26 cellular contexts compared by ENCODE assay signal in the genomic region with DNA sequence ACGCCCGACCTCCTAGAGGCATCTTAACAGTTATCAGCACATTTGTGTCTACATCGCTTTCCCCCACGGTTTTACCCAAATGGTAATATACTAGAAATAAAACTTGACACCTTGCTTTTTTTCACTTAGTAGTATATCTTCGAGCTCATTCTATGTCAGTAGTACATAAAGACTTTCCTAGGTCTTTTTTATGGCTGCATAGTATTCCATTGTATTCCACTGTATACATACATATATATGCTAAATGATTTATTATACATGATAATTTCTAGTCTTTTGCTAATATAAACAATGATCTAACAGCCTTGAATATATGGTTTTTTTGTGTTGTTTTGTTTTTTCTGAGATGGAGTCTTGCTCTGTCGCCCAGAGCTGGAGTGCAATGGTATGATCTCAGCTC. TPM values are rescaled to one million over a fixed set of nuclear protein-coding genes. Genes with fewer than 3 reads are reported as not detected.
DNase-seq lines count a peak whose midpoint lies in the region; ATAC-seq, FAIRE-seq and TF ChIP-seq lines count a peak whose summit lies in the region.
"Had no signal": no experiment of that assay in that cellular context is flagged by ENCODE, and none has a peak within 500 bp of the region (broad histone marks: within the 10 kb centered on the region; RNA-seq: fewer than 3 reads in every experiment).

No MANE protein-coding gene starts in this region.

- H3K9me3 Mint-ChIP-seq in activated naive CD8-positive, alpha-beta T cell treated with anti-CD3 and anti-CD28 coated beads for 36 hours, result no peaks in the 10 kb centered on the region
- H3K9me3 Mint-ChIP-seq: CD4-positive, alpha-beta T cell; CD8-positive, alpha-beta memory T cell had no signal

- POLR2A ChIA-PET in HEK293 (lab: Yijun Ruan, JAX) (no interaction called here), K562 (lab: Yijun Ruan, JAX) (no interaction called here)

- no peak overlapping the region for H3K4me2 ChIP-seq in K562 (ENCODE audit: insufficient read depth, low read length)
- H3K4me2 ChIP-seq: A549; BLaER1 treated with 17β-estradiol and CSF1 and Interleukin-3, amounts not matched to agents 10 nM and 100 nM had no signal

- no peak overlapping the region for H3K4me3 Mint-ChIP-seq in activated naive CD8-positive, alpha-beta T cell treated with anti-CD3 and anti-CD28 coated beads for 36 hours
- H3K4me3 Mint-ChIP-seq: CD14-positive monocyte; CD4-positive, alpha-beta T cell; CD8-positive, alpha-beta memory T cell had no signal

- H3K36me3 Mint-ChIP-seq in activated naive CD8-positive, alpha-beta T cell treated with anti-CD3 and anti-CD28 coated beads for 36 hours, result peaks cover 14% of the 10 kb centered on the region
- H3K36me3 Mint-ChIP-seq: CD14-positive monocyte had no signal

- H3K4me1 ChIP-seq in HEK293 (ENCODE audit: control insufficient read depth, insufficient read depth, low read length), result no peaks in the 10 kb centered on the region
- H3K4me1 ChIP-seq in K562 (replicated peaks in 1 of 2; ENCODE audit: control insufficient read depth in 2 of 2, insufficient read depth in 2 of 2, low read length in 2 of 2), result peaks cover 0 to 4% of the 10 kb centered on the region in 2 experiments; a peak in 2 of 5 replicates
- peaks cover 6% of the 10 kb centered on the region for H3K4me1 ChIP-seq in psoas muscle
- peaks cover 21 to 22% of the 10 kb centered on the region in 2 donors for H3K4me1 ChIP-seq in gastrocnemius medialis
- H3K4me1 ChIP-seq: BLaER1 treated with 17β-estradiol and CSF1 and Interleukin-3, amounts not matched to agents 10 nM and 100 nM; HAP-1 had no signal

- H3K79me2 ChIP-seq in K562 (ENCODE audit: control insufficient read depth, insufficient read depth, low read length), result no peaks in the 10 kb centered on the region

- no peak overlapping the region for H3K27ac ChIP-seq in HEK293 (ENCODE audit: extremely low read depth, low read depth, low read length)
- no peak overlapping the region for H3K27ac ChIP-seq in K562 (ENCODE audit: extremely low read depth, low read depth, low read length)
- peak overlapping the region; percentile 84 for H3K27ac ChIP-seq in psoas muscle
- H3K27ac ChIP-seq in gastrocnemius medialis, result peak overlapping the region; percentile 84 to 94 (median 88)
- H3K27ac ChIP-seq: BLaER1 treated with 17β-estradiol and CSF1 and Interleukin-3, amounts not matched to agents 10 nM and 100 nM had no signal

- intact Hi-C loops in K562 (cut with micrococcal nuclease) (no loop called here), psoas muscle (cut with DNase I) (no loop called here), gastrocnemius medialis (cut with DNase I; ENCODE audit: low total_unique reads) (no loop called here)

- 84% methylated on average over 6 of the region's 6 CpGs for WGBS in K562 (ENCODE audit: insufficient coverage, low coverage, missing lambda C conversion rate)
- 92 to 98% (median 96%) methylated on average over 6 of the region's 6 CpGs for WGBS in psoas muscle, 3 donors

- CTCF ChIA-PET in HEK293 (lab: Yijun Ruan, JAX), result interaction anchor here (0.6 to 4.3 kb wide), 2 partner anchors 8 to 57 kb away, joined by 3 to 25 read pairs; no protein-coding TSS in a partner anchor
- CTCF ChIA-PET in K562 (lab: Yijun Ruan, JAX; ENCODE audit: low intra/inter-chr PET ratio), result no interaction called here

- H3K36me3 ChIP-seq in HEK293 (ENCODE audit: control insufficient read depth in 2 of 2, insufficient read depth in 1 of 2, low read length in 2 of 2) (peaks cover 4 to 70% of the 10 kb centered on the region in 2 experiments; a peak in 2 of 3 replicates), K562 (ENCODE audit: control insufficient read depth, insufficient read depth, low read length) (peaks cover 27% of the 10 kb centered on the region; the same call in 1 of the 3 replicates), psoas muscle (ENCODE audit: insufficient read depth in 1 of 2, low read depth in 1 of 2) (peaks cover 0 to 45% of the 10 kb centered on the region in 2 donors), gastrocnemius medialis (no peaks in the 10 kb centered on the region)
- H3K36me3 ChIP-seq: BLaER1 treated with 17β-estradiol and CSF1 and Interleukin-3, amounts not matched to agents 10 nM and 100 nM had no signal

- no peaks in the 10 kb centered on the region for H4K20me1 ChIP-seq in K562 (replicated peaks; ENCODE audit: control insufficient read depth, insufficient read depth, low read length)
- H4K20me1 ChIP-seq: BLaER1 treated with 17β-estradiol and CSF1 and Interleukin-3, amounts not matched to agents 10 nM and 100 nM had no signal

- no peak overlapping the region for H3K27ac Mint-ChIP-seq in activated naive CD8-positive, alpha-beta T cell treated with anti-CD3 and anti-CD28 coated beads for 36 hours
- H3K27ac Mint-ChIP-seq: CD14-positive monocyte; CD4-positive, alpha-beta T cell; CD8-positive, alpha-beta memory T cell had no signal

- no peak overlapping the region for H3K4me3 ChIP-seq in HEK293 (ENCODE audit: low read depth, low read length)
- no peak overlapping the region for H3K4me3 ChIP-seq in K562
- H3K4me3 ChIP-seq in psoas muscle, result no peak overlapping the region
- no peak overlapping the region for H3K4me3 ChIP-seq in gastrocnemius medialis
- H3K4me3 ChIP-seq: A549; BLaER1 treated with 17β-estradiol and CSF1 and Interleukin-3, amounts not matched to agents 10 nM and 100 nM; HAP-1 had no signal

- in situ Hi-C loops in K562 (cut with MboI) (no loop called here), gastrocnemius medialis (cut with MboI; ENCODE audit: low sequenced_read_pairs in 4 of 4) (loop anchor here in 2 of 4 donors (10.0 kb wide), 1 partner anchor 116 kb away; a partner anchor contains a TSS)

- FAIRE-seq in K562 (lab: Jason Lieb, UNC), result no peak
- FAIRE-seq: A549, D721Med, GM12891, GM18507, H54 had no signal

- DNase-seq in K562 (ENCODE audit: extremely low read depth in 1 of 4, low spot score in 3 of 4) (no peak), psoas muscle (no peak), gastrocnemius medialis (no peak), cortex of kidney (lab: John Stamatoyannopoulos, UW) (no peak)
- no peak for DNase-seq in activated naive CD8-positive, alpha-beta T cell treated with anti-CD3 and anti-CD28 coated beads for 36 hours
- DNase-seq: 8988T; ACHN; AML-193; BE2C; CD4-positive, alpha-beta T cell; CD8-positive, alpha-beta memory T cell; DMS 273 treated with DMSO at 0.1 percent for 48 hours; DMS79; EL; GDM1; GOT3 had no signal

- TF ChIP-seq POLR2A in K562 (conservative IDR thresholded peaks at IDR 0.05), result no peak
- TF ChIP-seq POLR2A in gastrocnemius medialis (IDR thresholded peaks at IDR 0.05), result no peak

- H3K9me3 ChIP-seq in HEK293 (ENCODE audit: control insufficient read depth, insufficient read depth, low read depth, low read length), result no peaks in the 10 kb centered on the region
- H3K9me3 ChIP-seq in K562 (replicated peaks; ENCODE audit: control insufficient read depth, insufficient read depth, low read depth, low read length), result no peaks in the 10 kb centered on the region
- H3K9me3 ChIP-seq in psoas muscle, result no peaks in the 10 kb centered on the region
- H3K9me3 ChIP-seq in gastrocnemius medialis, result no peaks in the 10 kb centered on the region
- H3K9me3 ChIP-seq: A549, BE2C, HAP-1 had no signal

- TF ChIP-seq RAD21 in K562 (CRISPR knock-in tag; conservative IDR thresholded peaks at IDR 0.05 in 1 of 2, IDR thresholded peaks at IDR 0.05 in 1 of 2), result no peak

- TF ChIP-seq EP300 in K562 (IDR thresholded peaks at IDR 0.05; ENCODE audit: low read length), result no peak

- no TSS peak for BruUV-seq in K562 (replicated peaks; lab: Mats Ljungman, UMichigan)

- TF ChIP-seq CTCF in HEK293 (tag by site-specific recombination; IDR thresholded peaks at IDR 0.05) (no peak), K562 (IDR thresholded peaks at IDR 0.05 in 2 of 3, conservative IDR thresholded peaks at IDR 0.05 in 1 of 3; ENCODE audit: insufficient read depth in 2 of 3, low read depth in 1 of 3, low read length in 3 of 3) (no peak), psoas muscle (IDR thresholded peaks at IDR 0.05) (no peak), gastrocnemius medialis (IDR thresholded peaks at IDR 0.05 in 4 of 5, conservative IDR thresholded peaks at IDR 0.05 in 1 of 5) (no peak)

- no peak overlapping the region for H3K9ac ChIP-seq in K562 (ENCODE audit: insufficient read depth in 1 of 2, low read depth in 2 of 2, low read length in 2 of 2)
- H3K9ac ChIP-seq: BLaER1 treated with 17β-estradiol and CSF1 and Interleukin-3, amounts not matched to agents 10 nM and 100 nM had no signal

- H3K4me1 Mint-ChIP-seq in activated naive CD8-positive, alpha-beta T cell treated with anti-CD3 and anti-CD28 coated beads for 36 hours, result no peaks in the 10 kb centered on the region
- H3K4me1 Mint-ChIP-seq: CD8-positive, alpha-beta memory T cell had no signal

- H3K9me1 ChIP-seq in K562 (ENCODE audit: control insufficient read depth, insufficient read depth, low read length), result no peaks in the 10 kb centered on the region

- ATAC-seq in K562 (no peak), psoas muscle (no peak), gastrocnemius medialis (no peak), HG02623 (IDR thresholded peaks at IDR 0.05; ENCODE audit: unreplicated experiment) (no peak)
- ATAC-seq: A549 had no signal

- no peak overlapping the region for H2AFZ ChIP-seq in K562 (ENCODE audit: low read depth, low read length)

- no peaks in the 10 kb centered on the region for H3K27me3 ChIP-seq in K562 (ENCODE audit: control insufficient read depth in 2 of 2, insufficient read depth in 2 of 2, low read length in 2 of 2)
- H3K27me3 ChIP-seq in psoas muscle (ENCODE audit: insufficient read depth in 3 of 3, low read length in 2 of 3), result no peaks in the 10 kb centered on the region
- no peaks in the 10 kb centered on the region for H3K27me3 ChIP-seq in gastrocnemius medialis
- H3K27me3 ChIP-seq: BE2C; BLaER1 treated with 17β-estradiol and CSF1 and Interleukin-3, amounts not matched to agents 10 nM and 100 nM had no signal

- no peaks in the 10 kb centered on the region for H3K27me3 Mint-ChIP-seq in activated naive CD8-positive, alpha-beta T cell treated with anti-CD3 and anti-CD28 coated beads for 36 hours
- H3K27me3 Mint-ChIP-seq: CD4-positive, alpha-beta T cell; CD8-positive, alpha-beta memory T cell had no signal

RNA-seq across cellular contexts. Expression of a gene that starts 34.8 kb away (rescaled TPM):
- total RNA-seq in K562 (2011; cell fraction: chromatin; rRNA removed; ENCODE audit: low replicate concordance), result 37.3 and 58.2 TPM in 2 replicates
- total RNA-seq in K562 (2011; cell fraction: nucleolus; rRNA removed), result 27.2 and 29.3 TPM in 2 replicates
- total RNA-seq in K562 (2011; cell fraction: nucleoplasm; rRNA removed), result 30.0 and 42.1 TPM in 2 replicates
- total RNA-seq in K562 (2014; rRNA removed), result 98.3 and 110 TPM in 2 replicates
- total RNA-seq in K562 (2014; rRNA removed; fragmentation: Illumina TruSeq; extraction: Trizol), result 130 and 140 TPM in 2 replicates
- total RNA-seq in K562 (2015; rRNA removed; fragmentation: Illumina TruSeq; extraction: Trizol), result 113 and 125 TPM in 2 replicates
- total RNA-seq in K562 (2021), result 111 and 112 TPM in 2 replicates
- 95.1 and 105 TPM in 2 replicates for polyA plus RNA-seq in K562 (2011; rRNA removed)
- 43.0 and 56.9 TPM in 2 replicates for polyA plus RNA-seq in K562 (2011; cell fraction: cytosol; rRNA removed)
- 24.3 and 31.4 TPM in 2 replicates for polyA plus RNA-seq in K562 (2011; cell fraction: nucleus; rRNA removed)
- 51.6 and 79.9 TPM in 2 replicates for polyA plus RNA-seq in K562 (2012)
- 129 and 152 TPM in 2 replicates for polyA plus RNA-seq in K562 (2014; fragmentation: Illumina TruSeq; extraction: Trizol)
- polyA plus RNA-seq in K562 (2014; fragmentation: Nextera tagmentation; extraction: Ambion mirVana), result 10 to 100 TPM; 41.7 to 47.6 TPM
- polyA plus RNA-seq in K562 (2014; rRNA removed), result 83.9 and 85.9 TPM in 2 replicates
- 134 and 147 TPM in 2 replicates for polyA minus RNA-seq in K562 (2011; rRNA and poly(A)+ RNA removed)
- polyA minus RNA-seq in K562 (2011; cell fraction: cytosol; rRNA and poly(A)+ RNA removed), result 72.1 and 96.2 TPM in 2 replicates
- polyA minus RNA-seq in K562 (2011; cell fraction: nucleus; rRNA and poly(A)+ RNA removed), result 22.3 and 35.3 TPM in 2 replicates
- 100 to 1,000 TPM in 1 of 4 donors, 10 to 100 TPM in 3; 61.2 to 167 (median 87.7) TPM for total RNA-seq in psoas muscle
- 10 to 100 TPM; 49.8 to 96.8 (median 56.7) TPM for polyA plus RNA-seq in psoas muscle
- 100 to 1,000 TPM in 1 of 4 donors, 10 to 100 TPM in 3; 60.1 to 117 (median 67.8) TPM for total RNA-seq in gastrocnemius medialis
- total RNA-seq in activated naive CD8-positive, alpha-beta T cell treated with anti-CD3 and anti-CD28 coated beads for 36 hours, result 10 to 100 TPM; 71.7 to 76.2 TPM

RNA-seq across cellular contexts. Expression of a gene that starts 53.2 kb away (rescaled TPM):
- 18.6 and 22.7 TPM in 2 replicates for total RNA-seq in K562 (2011; cell fraction: chromatin; rRNA removed; ENCODE audit: low replicate concordance)
- total RNA-seq in K562 (2011; cell fraction: nucleolus; rRNA removed), result 7.2 and 10.4 TPM in 2 replicates
- total RNA-seq in K562 (2011; cell fraction: nucleoplasm; rRNA removed), result 11.7 and 16.1 TPM in 2 replicates
- total RNA-seq in K562 (2014; rRNA removed), result 4.0 and 4.5 TPM in 2 replicates
- total RNA-seq in K562 (2014; rRNA removed; fragmentation: Illumina TruSeq; extraction: Trizol), result 8.4 and 8.7 TPM in 2 replicates
- 9.6 and 10.8 TPM in 2 replicates for total RNA-seq in K562 (2015; rRNA removed; fragmentation: Illumina TruSeq; extraction: Trizol)
- total RNA-seq in K562 (2021), result 7.0 and 8.1 TPM in 2 replicates
- 6.8 and 7.2 TPM in 2 replicates for polyA plus RNA-seq in K562 (2011; rRNA removed)
- 3.3 and 4.3 TPM in 2 replicates for polyA plus RNA-seq in K562 (2011; cell fraction: cytosol; rRNA removed)
- polyA plus RNA-seq in K562 (2011; cell fraction: nucleus; rRNA removed), result 6.1 and 6.3 TPM in 2 replicates
- 3.4 and 4.4 TPM in 2 replicates for polyA plus RNA-seq in K562 (2012)
- polyA plus RNA-seq in K562 (2014; fragmentation: Illumina TruSeq; extraction: Trizol), result 4.7 and 7.4 TPM in 2 replicates
- polyA plus RNA-seq in K562 (2014; fragmentation: Nextera tagmentation; extraction: Ambion mirVana), result 1 to 10 TPM; 2.5 to 2.6 TPM
- polyA plus RNA-seq in K562 (2014; rRNA removed), result 3.8 and 4.7 TPM in 2 replicates
- 17.3 and 23.6 TPM in 2 replicates for polyA minus RNA-seq in K562 (2011; rRNA and poly(A)+ RNA removed)
- polyA minus RNA-seq in K562 (2011; cell fraction: cytosol; rRNA and poly(A)+ RNA removed), result 6.9 and 7.1 TPM in 2 replicates
- 6.3 and 11.9 TPM in 2 replicates for polyA minus RNA-seq in K562 (2011; cell fraction: nucleus; rRNA and poly(A)+ RNA removed)
- total RNA-seq in psoas muscle, result 10 to 100 TPM in 2 of 4 donors, 1 to 10 TPM in 2; 4.5 to 12.9 (median 9.6) TPM
- polyA plus RNA-seq in psoas muscle, result 1 to 10 TPM; 1.4 to 4.9 (median 2.6) TPM
- 10 to 100 TPM in 1 of 4 donors, 1 to 10 TPM in 3; 1.9 to 10.4 (median 5.0) TPM for total RNA-seq in gastrocnemius medialis
- 1 to 10 TPM; 5.6 to 7.3 TPM for total RNA-seq in activated naive CD8-positive, alpha-beta T cell treated with anti-CD3 and anti-CD28 coated beads for 36 hours

Comparison
In these comparisons a context has a peak if more than half of its experiments do, and no peak if none do; other contexts are left out.
1. H3K27ac ChIP-seq: peak in psoas muscle (single experiment) and gastrocnemius medialis (4 of 4); none in HEK293 (single experiment) and K562 (single experiment).